Comparison of ENCODE assay signal across 8 cellular contexts in the genomic region with DNA sequence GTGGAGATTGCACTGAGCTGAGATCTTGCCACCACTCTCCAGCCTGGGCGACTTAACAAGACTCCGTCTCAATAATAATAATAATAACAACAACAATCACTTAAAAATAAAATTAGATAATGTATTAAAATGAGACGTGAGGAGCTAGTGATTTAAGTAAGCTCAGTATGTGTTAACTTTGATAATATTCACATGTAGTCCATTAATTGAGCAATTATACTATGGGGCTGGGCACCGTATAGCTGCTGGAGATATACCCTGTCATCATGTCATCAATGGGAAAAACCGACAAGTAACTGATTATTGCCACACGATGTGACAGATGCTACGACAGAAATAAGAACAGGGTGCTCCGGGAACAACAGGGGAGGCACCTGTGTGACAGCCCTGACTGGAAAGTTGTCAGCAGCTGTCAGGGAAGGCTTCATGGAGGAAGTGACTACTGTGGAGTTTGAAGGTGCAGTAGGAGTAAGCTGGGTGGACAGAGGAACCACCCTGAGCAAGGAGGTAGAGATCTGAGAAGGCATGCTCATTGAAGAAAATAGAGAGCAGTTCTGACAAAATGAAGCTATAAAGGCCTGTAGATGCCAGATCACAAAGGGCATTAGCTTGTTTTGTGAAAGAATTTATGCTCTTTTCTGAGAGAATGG. TPM values are rescaled to one million over a fixed set of nuclear protein-coding genes. Genes with fewer than 3 reads are reported as not detected.
A peak's percentile ranks its signal among the peaks of the same experiment; 100 is the strongest.
DNase-seq lines count a peak whose midpoint lies in the region; ATAC-seq and TF ChIP-seq lines count a peak whose summit lies in the region.

No MANE protein-coding gene starts in this region.

- H3K4me3 Mint-ChIP-seq in natural killer cell, result peak overlapping the region; percentile 96

- peaks cover 12 to 15% of the 10 kb centered on the region in 2 donors for H3K4me1 Mint-ChIP-seq in natural killer cell

- H3K27me3 ChIP-seq in BE2C, result no peaks in the 10 kb centered on the region
- no peaks in the 10 kb centered on the region for H3K27me3 ChIP-seq in Karpas-422 (ENCODE audit: low read length)

- peak overlapping the region; percentile 58 for H3K4me3 ChIP-seq in BE2C (ENCODE audit: low read depth, low read length)
- H3K4me3 ChIP-seq in Karpas-422 (ENCODE audit: low read length), result peak overlapping the region; percentile 77

- no peaks in the 10 kb centered on the region for H3K9me3 Mint-ChIP-seq in natural killer cell

- peak overlapping the region; percentile 81 for H3K9ac ChIP-seq in Karpas-422 (ENCODE audit: low read length)

- H3K9me3 ChIP-seq in BE2C (no peaks in the 10 kb centered on the region), Karpas-422 (ENCODE audit: low read length) (no peaks in the 10 kb centered on the region)

- H3K4me1 ChIP-seq in BE2C (peaks cover 12% of the 10 kb centered on the region), Karpas-422 (ENCODE audit: low read length) (peaks cover 23% of the 10 kb centered on the region)

- no peak for ATAC-seq in natural killer cell
- no peak for ATAC-seq in GM21390 (IDR thresholded peaks at IDR 0.05; ENCODE audit: unreplicated experiment)

- peak overlapping the region; percentile 91 for H2AFZ ChIP-seq in Karpas-422 (ENCODE audit: low read length)

- no peak overlapping the region for H3K27ac ChIP-seq in Karpas-422 (ENCODE audit: low read length)
- peak overlapping the region; percentile 86 for H3K27ac ChIP-seq in caudate nucleus (ENCODE audit: low read depth, low read length)

- peak overlapping the region; percentile 86 for H3K4me2 ChIP-seq in Karpas-422 (ENCODE audit: low read depth, low read length, poor library complexity, severe bottlenecking)

- H3K27ac Mint-ChIP-seq in natural killer cell, result peak overlapping the region in 1 of 2 donors; percentile 63

- no peaks in the 10 kb centered on the region for H3K9me2 ChIP-seq in Karpas-422 (replicated peaks; ENCODE audit: insufficient read depth, low read length)

- TF ChIP-seq CTCF in BE2C (IDR thresholded peaks at IDR 0.05; ENCODE audit: low read depth, low read length) (no peak), natural killer cell (IDR thresholded peaks at IDR 0.05) (no peak)

- H4K20me1 ChIP-seq in Karpas-422 (ENCODE audit: insufficient read depth, low read depth, low read length), result no peaks in the 10 kb centered on the region

- intact Hi-C loops in natural killer cell (cut with micrococcal nuclease), result no loop called here

- peaks cover 24 to 31% of the 10 kb centered on the region in 2 donors for H3K27me3 Mint-ChIP-seq in natural killer cell (ENCODE audit: low read depth in 2 of 2)

- no peaks in the 10 kb centered on the region for H3K36me3 Mint-ChIP-seq in natural killer cell

- H3K36me3 ChIP-seq in BE2C (no peaks in the 10 kb centered on the region; the same call in 1 of the 2 replicates), Karpas-422 (ENCODE audit: insufficient read depth, low read length) (peaks cover 4% of the 10 kb centered on the region; the same call in 1 of the 2 replicates)

- DNase-seq in BE2C (no peak), Karpas-422 (no peak), caudate nucleus (lab: John Stamatoyannopoulos, UW) (no peak), natural killer cell (no peak), T1000 (lab: John Stamatoyannopoulos, UW) (no peak), NCI-H2029 treated with DMSO at 0.1 percent for 48 hours (lab: John Stamatoyannopoulos, UW) (no peak), AG20443 (ENCODE audit: low spot score) (no peak)

- peaks cover 35% of the 10 kb centered on the region for H3K79me2 ChIP-seq in Karpas-422 (ENCODE audit: low read length)

RNA-seq across cellular contexts. Expression of gene CAMSAP2, which starts 0.9 kb away (rescaled TPM):
- polyA plus RNA-seq in BE2C (2012; ENCODE audit: insufficient read depth, insufficient read length, low read depth), result 27.5 TPM
- total RNA-seq in Karpas-422 (2014; rRNA removed; shearing (Covaris generic); ENCODE audit: low replicate concordance), result 29.4 and 56.5 TPM in 2 replicates
- under 1 TPM; 0.25 to 0.89 (median 0.50) TPM for total RNA-seq in natural killer cell

Comparison
In these comparisons a context has a peak if more than half of its experiments do, and no peak if none do; other contexts are left out.
1. RNA of gene CAMSAP2, which starts 0.9 kb away (total RNA-seq): 29.4 to 56.5 TPM in Karpas-422; 0.25 to 0.89 TPM in natural killer cell; every median in the first group is over 10 times any median in the second.